In the genomic region with DNA sequence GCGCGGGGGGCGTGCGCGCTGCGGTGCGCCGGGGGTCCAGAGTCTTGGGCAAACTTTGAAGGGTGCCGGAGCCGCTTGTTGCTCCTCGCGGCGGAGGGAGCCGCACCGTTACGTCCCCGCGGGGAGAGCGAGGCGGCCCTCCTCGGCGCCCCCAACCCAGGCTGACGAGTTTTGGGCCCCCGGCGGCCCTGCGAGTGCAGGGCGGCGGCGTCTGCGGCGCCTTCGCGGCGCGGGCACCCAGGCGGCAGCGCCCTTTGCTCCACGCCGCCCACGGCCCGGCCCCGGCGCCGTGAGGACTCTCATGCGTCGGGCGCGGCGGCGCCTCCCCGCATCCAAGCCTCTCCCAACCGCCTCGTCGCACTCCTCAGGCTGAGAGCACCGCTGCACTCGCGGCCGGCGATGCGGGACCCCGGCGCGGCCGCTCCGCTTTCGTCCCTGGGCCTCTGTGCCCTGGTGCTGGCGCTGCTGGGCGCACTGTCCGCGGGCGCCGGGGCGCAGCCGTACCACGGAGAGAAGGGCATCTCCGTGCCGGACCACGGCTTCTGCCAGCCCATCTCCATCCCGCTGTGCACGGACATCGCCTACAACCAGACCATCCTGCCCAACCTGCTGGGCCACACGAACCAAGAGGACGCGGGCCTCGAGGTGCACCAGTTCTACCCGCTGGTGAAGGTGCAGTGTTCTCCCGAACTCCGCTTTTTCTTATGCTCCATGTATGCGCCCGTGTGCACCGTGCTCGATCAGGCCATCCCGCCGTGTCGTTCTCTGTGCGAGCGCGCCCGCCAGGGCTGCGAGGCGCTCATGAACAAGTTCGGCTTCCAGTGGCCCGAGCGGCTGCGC, we compare ENCODE assay signal across 8 cellular contexts. TPM values are rescaled to one million over a fixed set of nuclear protein-coding genes. Genes with fewer than 3 reads are reported as not detected.
DNase-seq lines count a peak whose midpoint lies in the region; ATAC-seq and TF ChIP-seq lines count a peak whose summit lies in the region.

No MANE protein-coding gene starts in this region.

- no peak for TF ChIP-seq CTCF in body of pancreas (IDR thresholded peaks at IDR 0.05)

- H3K4me3 ChIP-seq in SJCRH30: peak overlapping the region; percentile 76
- peak overlapping the region; percentile 7 to 63 for H3K4me3 ChIP-seq in body of pancreas

- TF ChIP-seq POLR2A in body of pancreas (IDR thresholded peaks at IDR 0.05): no peak

- peak overlapping the region; percentile 31; the same call in 1 of the 2 replicates for H3K27ac ChIP-seq in SJCRH30
- peak overlapping the region in 3 of 4 donors; percentile 74 to 87 (median 81) for H3K27ac ChIP-seq in body of pancreas

- ATAC-seq in HG03045 (IDR thresholded peaks at IDR 0.05; ENCODE audit: unreplicated experiment) (peak; percentile 20), body of pancreas (peak; percentile 11)

- peaks cover 6% of the 10 kb centered on the region; the same call in 1 of the 2 replicates for H3K4me1 ChIP-seq in SJCRH30
- H3K4me1 ChIP-seq in body of pancreas: peaks cover 22% of the 10 kb centered on the region

- WGBS in body of pancreas, 2 donors: 1 to 4% methylated on average over 22 to 96 of the region's 105 CpGs

- H3K9me3 ChIP-seq in SJCRH30 (replicated peaks): no peaks in the 10 kb centered on the region
- no peaks in the 10 kb centered on the region for H3K9me3 ChIP-seq in body of pancreas

- DNase-seq in NCI-H82 (lab: John Stamatoyannopoulos, UW) (peak; percentile 58), NCI-H82 treated with DMSO at 0.1 percent for 48 hours (lab: John Stamatoyannopoulos, UW; ENCODE audit: unreplicated experiment) (no peak), SJCRH30 (peak; percentile 20 to 42), body of pancreas (peak in 3 of 4 donors; percentile 16 to 24 (median 22)), islet precursor cell (peak; percentile 64), UCSD-AML1 (lab: John Stamatoyannopoulos, UW; ENCODE audit: unreplicated experiment) (no peak)
- DNase-seq in stimulated activated CD4-positive, alpha-beta T cell treated with anti-CD3 and anti-CD28 coated beads, Interleukin-4, amount 100 ng/mL, for 1 hour: peak; percentile 31

- H3K27me3 ChIP-seq in SJCRH30: no peaks in the 10 kb centered on the region
- peaks cover 0 to 9% of the 10 kb centered on the region in 2 donors for H3K27me3 ChIP-seq in body of pancreas

- intact Hi-C loops in body of pancreas (cut with DNase I): no loop called here

- H3K36me3 ChIP-seq in SJCRH30 (no peaks in the 10 kb centered on the region), body of pancreas (replicated peaks in 1 of 2; ENCODE audit: insufficient read depth in 1 of 2, low read depth in 2 of 2) (no peaks in the 10 kb centered on the region)

RNA-seq across cellular contexts. Expression of gene FZD7, which starts 0.8 kb away (rescaled TPM):
- 9.2 and 10.0 TPM in 2 replicates for total RNA-seq in SJCRH30 (2014; rRNA removed; shearing (Covaris generic))
- total RNA-seq in body of pancreas: 1 to 10 TPM in 1 of 2 donors, under 1 TPM in 1; 0.66 to 2.9 TPM

RNA-seq across cellular contexts. Expression of gene KIAA2012, which starts 38.6 kb away (rescaled TPM):
- 0.08 TPM in 1 of 2 replicates, not detected in the other for total RNA-seq in SJCRH30 (2014; rRNA removed; shearing (Covaris generic))
- not detected for total RNA-seq in body of pancreas

Comparison
In these comparisons a context has a peak if more than half of its experiments do, and no peak if none do; other contexts are left out.
1. DNase-seq: peak in NCI-H82 (single experiment), SJCRH30 (2 of 2), body of pancreas (3 of 4), islet precursor cell (single experiment) and stimulated activated CD4-positive, alpha-beta T cell treated with anti-CD3 and anti-CD28 coated beads, Interleukin-4, amount 100 ng/mL, for 1 hour (single experiment); none in NCI-H82 treated with DMSO at 0.1 percent for 48 hours (single experiment) and UCSD-AML1 (single experiment).